In the genomic region with DNA sequence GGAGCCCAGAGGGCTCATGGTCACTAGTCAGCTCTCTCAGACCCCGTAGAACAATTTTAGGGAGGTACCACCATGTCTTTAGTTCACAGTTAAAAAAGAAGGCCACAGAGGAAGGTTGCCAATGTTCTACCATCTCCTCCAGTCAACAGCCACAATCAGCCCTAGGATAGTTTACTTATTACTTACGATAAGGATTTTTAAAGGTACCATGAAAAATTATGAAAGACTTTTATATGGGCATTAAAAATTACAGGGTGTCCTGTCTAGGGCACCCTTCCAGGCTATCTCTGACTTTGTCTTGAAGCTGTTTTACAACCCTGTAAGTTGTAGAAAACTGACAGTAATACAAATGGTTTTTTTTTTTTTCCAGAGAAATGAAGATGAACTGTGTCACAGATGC, we compare ENCODE assay signal across 24 cellular contexts. TPM values are rescaled to one million over a fixed set of nuclear protein-coding genes. Genes with fewer than 3 reads are reported as not detected.
DNase-seq lines count a peak whose midpoint lies in the region; ATAC-seq and TF ChIP-seq lines count a peak whose summit lies in the region.
"Had no signal": no experiment of that assay in that cellular context is flagged by ENCODE, and none has a peak within 500 bp of the region (broad histone marks: within the 10 kb centered on the region; RNA-seq: fewer than 3 reads in every experiment).

No MANE protein-coding gene starts in this region.

- no peaks in the 10 kb centered on the region for H3K27me3 Mint-ChIP-seq in CD8-positive, alpha-beta memory T cell
- H3K27me3 Mint-ChIP-seq in activated T-helper 17 cell treated with anti-CD3 and anti-CD28 coated beads, Interleukin-2, amount 50 U/mL, for 72 hours, result no peaks in the 10 kb centered on the region
- H3K27me3 Mint-ChIP-seq in natural killer cell (ENCODE audit: low read depth in 2 of 2), result no peaks in the 10 kb centered on the region

- no peak overlapping the region for H4K91ac ChIP-seq in neuronal stem cell (ENCODE audit: low read depth, low read length, poor library complexity)

- no peak overlapping the region for H2BK120ac ChIP-seq in neuronal stem cell (ENCODE audit: low read depth, low read length)

- H3K4me3 ChIP-seq in CD8-positive, alpha-beta memory T cell (ENCODE audit: low read length), result no peak overlapping the region
- H3K4me3 ChIP-seq in testis (no peak overlapping the region), neuronal stem cell (ENCODE audit: low read length in 2 of 2) (no peak overlapping the region)
- H3K4me3 ChIP-seq: hepatocyte, SK-N-MC had no signal

- no peak for DNase-seq in CD8-positive, alpha-beta memory T cell
- DNase-seq in natural killer cell (no peak), testis (no peak), foreskin melanocyte (no peak), neuronal stem cell (ENCODE audit: low spot score) (no peak)
- DNase-seq: activated CD4-positive, alpha-beta T cell treated with anti-CD3 and anti-CD28 coated beads, Interleukin-2, amount 50 U/mL, for 4 hours; activated naive CD4-positive, alpha-beta T cell treated with anti-CD3 and anti-CD28 coated beads for 36 hours; activated T-cell treated with anti-CD3 and anti-CD28 coated beads, Interleukin-2, amount 50 U/mL, for 1 hour; cerebellar nuclear complex; DND-41; erythroblast; foreskin fibroblast; HFFc6; NCI-H1694 treated with DMSO at 0.1 percent for 48 hours; nucleus accumbens; stimulated activated CD4-positive, alpha-beta T cell treated with anti-CD3 and anti-CD28 coated beads, Interleukin-12 subunit alpha, Interleukin-12 subunit beta, amount 100 ng/mL, for 4 hours; stimulated activated CD4-positive, alpha-beta T cell treated with anti-CD3 and anti-CD28 coated beads, Interleukin-4, amount 100 ng/mL, for 4 hours had no signal

- no peaks in the 10 kb centered on the region for H3K9me3 Mint-ChIP-seq in CD8-positive, alpha-beta memory T cell
- no peaks in the 10 kb centered on the region for H3K9me3 Mint-ChIP-seq in activated T-helper 17 cell treated with anti-CD3 and anti-CD28 coated beads, Interleukin-2, amount 50 U/mL, for 72 hours
- H3K9me3 Mint-ChIP-seq in natural killer cell, result no peaks in the 10 kb centered on the region
- H3K9me3 Mint-ChIP-seq: activated naive CD4-positive, alpha-beta T cell treated with anti-CD3 and anti-CD28 coated beads for 36 hours; HFFc6; WTC11 had no signal

- no peak overlapping the region for H3K23ac ChIP-seq in neuronal stem cell (ENCODE audit: low read depth, low read length, poor library complexity)

- peak overlapping the region; percentile 21 to 94 (median 72) for H3K27ac Mint-ChIP-seq in CD8-positive, alpha-beta memory T cell
- H3K27ac Mint-ChIP-seq in activated T-helper 17 cell treated with anti-CD3 and anti-CD28 coated beads, Interleukin-2, amount 50 U/mL, for 72 hours, result peak overlapping the region; percentile 66
- H3K27ac Mint-ChIP-seq in natural killer cell, result peak overlapping the region; percentile 85 to 92
- H3K27ac Mint-ChIP-seq: activated naive CD4-positive, alpha-beta T cell treated with anti-CD3 and anti-CD28 coated beads for 36 hours; HFFc6; WTC11 had no signal

- no peak overlapping the region for H3K4ac ChIP-seq in neuronal stem cell (ENCODE audit: low read length)

- POLR2A ChIA-PET in CD8-positive, alpha-beta memory T cell (lab: Charles Lee), result interaction anchor here (0.6 kb wide), 1 partner anchor 140 kb away, joined by 3 read pairs; no protein-coding TSS in a partner anchor

- CTCF ChIA-PET in CD8-positive, alpha-beta memory T cell (lab: Charles Lee), result interaction anchor here (1.6 to 10.8 kb wide), 2 partner anchors 10 to 68 kb away, joined by 5 to 200 read pairs; partner anchors contain the start of gene SH3BP5

- H3K36me3 ChIP-seq in CD8-positive, alpha-beta memory T cell (ENCODE audit: insufficient read depth, low read length), result peaks cover 18% of the 10 kb centered on the region
- no peaks in the 10 kb centered on the region for H3K36me3 ChIP-seq in testis (ENCODE audit: low read depth, missing control alignments)
- H3K36me3 ChIP-seq in neuronal stem cell (replicated peaks in 1 of 2; ENCODE audit: control insufficient read depth in 2 of 2, insufficient read depth in 2 of 2, low read length in 2 of 2), result peaks cover 0 to 14% of the 10 kb centered on the region in 2 donors

- no peak overlapping the region for H4K8ac ChIP-seq in neuronal stem cell (ENCODE audit: low read depth, low read length)

- no peak overlapping the region for H3K9ac ChIP-seq in neuronal stem cell (ENCODE audit: low read depth, low read length, poor library complexity)
- H3K9ac ChIP-seq: KMS-11 had no signal

- peaks cover 0 to 52% (median 10%) of the 10 kb centered on the region in 3 donors for H3K36me3 Mint-ChIP-seq in CD8-positive, alpha-beta memory T cell
- H3K36me3 Mint-ChIP-seq in activated T-helper 17 cell treated with anti-CD3 and anti-CD28 coated beads, Interleukin-2, amount 50 U/mL, for 72 hours (ENCODE audit: low read depth), result peaks cover 43% of the 10 kb centered on the region
- H3K36me3 Mint-ChIP-seq in natural killer cell, result peaks cover 11% of the 10 kb centered on the region

- no peak overlapping the region for H3K27ac ChIP-seq in CD8-positive, alpha-beta memory T cell (ENCODE audit: low read depth, low read length)
- H3K27ac ChIP-seq in testis (peak overlapping the region; percentile 40 to 74), neuronal stem cell (replicated peaks; ENCODE audit: low read length) (no peak overlapping the region)
- H3K27ac ChIP-seq: KMS-11, RWPE1, SK-N-MC had no signal

- no peaks in the 10 kb centered on the region for H3K9me3 ChIP-seq in CD8-positive, alpha-beta memory T cell (ENCODE audit: low read length)
- no peaks in the 10 kb centered on the region for H3K9me3 ChIP-seq in testis
- no peaks in the 10 kb centered on the region for H3K9me3 ChIP-seq in neuronal stem cell (replicated peaks in 1 of 2; ENCODE audit: control insufficient read depth in 2 of 2, insufficient read depth in 1 of 2, low read depth in 1 of 2, low read length in 2 of 2)

- no peak overlapping the region for H3K4me3 Mint-ChIP-seq in CD8-positive, alpha-beta memory T cell
- H3K4me3 Mint-ChIP-seq in activated T-helper 17 cell treated with anti-CD3 and anti-CD28 coated beads, Interleukin-2, amount 50 U/mL, for 72 hours, result no peak overlapping the region
- H3K4me3 Mint-ChIP-seq in natural killer cell, result no peak overlapping the region
- H3K4me3 Mint-ChIP-seq: activated naive CD4-positive, alpha-beta T cell treated with anti-CD3 and anti-CD28 coated beads for 36 hours; HFFc6; WTC11 had no signal

- no peak for ATAC-seq in activated T-helper 17 cell treated with anti-CD3 and anti-CD28 coated beads, Interleukin-2, amount 50 U/mL, for 72 hours (replicated peaks)
- ATAC-seq in natural killer cell (no peak), GM18498 (IDR thresholded peaks at IDR 0.05; ENCODE audit: unreplicated experiment) (no peak)
- ATAC-seq: WTC11 had no signal

- H3K4me1 ChIP-seq in CD8-positive, alpha-beta memory T cell (ENCODE audit: insufficient read depth, low read length), result peaks cover 37% of the 10 kb centered on the region
- H3K4me1 ChIP-seq in testis (peaks cover 33% of the 10 kb centered on the region), neuronal stem cell (ENCODE audit: control insufficient read depth in 2 of 2, insufficient read depth in 1 of 2, low read depth in 1 of 2, low read length in 2 of 2) (no peaks in the 10 kb centered on the region)

- H2AFZ ChIP-seq in neuronal stem cell (ENCODE audit: low read length), result no peak overlapping the region
- H2AFZ ChIP-seq: hepatocyte had no signal

- TF ChIP-seq POLR2A in testis (IDR thresholded peaks at IDR 0.05), result no peak

- intact Hi-C loops in natural killer cell (cut with micrococcal nuclease), result no loop called here
- intact Hi-C loops in testis (cut with DNase I; ENCODE audit: low total_unique reads), result loop anchor here (10.0 kb wide), 1 partner anchor 111 kb away; no protein-coding TSS in a partner anchor

- H3K4me2 ChIP-seq in neuronal stem cell (ENCODE audit: insufficient read depth, low read length, poor library complexity, severe bottlenecking), result no peak overlapping the region
- H3K4me2 ChIP-seq: hepatocyte, KMS-11 had no signal

- no peaks in the 10 kb centered on the region for H3K79me1 ChIP-seq in neuronal stem cell (ENCODE audit: low read depth, low read length)

- peaks cover 44 to 72% (median 66%) of the 10 kb centered on the region in 3 donors for H3K4me1 Mint-ChIP-seq in CD8-positive, alpha-beta memory T cell
- peaks cover 18% of the 10 kb centered on the region for H3K4me1 Mint-ChIP-seq in activated T-helper 17 cell treated with anti-CD3 and anti-CD28 coated beads, Interleukin-2, amount 50 U/mL, for 72 hours
- H3K4me1 Mint-ChIP-seq in natural killer cell, result peaks cover 84 to 86% of the 10 kb centered on the region in 2 donors
- H3K4me1 Mint-ChIP-seq: WTC11 had no signal

- no peaks in the 10 kb centered on the region for H3K27me3 ChIP-seq in CD8-positive, alpha-beta memory T cell (ENCODE audit: insufficient read depth, low read length, poor library complexity, severe bottlenecking)
- H3K27me3 ChIP-seq in testis (no peaks in the 10 kb centered on the region), neuronal stem cell (ENCODE audit: control insufficient read depth in 3 of 3, insufficient read depth in 3 of 3, low read depth in 1 of 3, low read length in 3 of 3) (no peaks in the 10 kb centered on the region)
- H3K27me3 ChIP-seq: hepatocyte had no signal

- WGBS in testis, 2 donors, result 42 to 59% methylated on average over 2 of the region's 2 CpGs
- no CpG with 5 or more reads among the region's 2 CpGs for WGBS in neuronal stem cell (ENCODE audit: extremely low coverage in 2 of 2, insufficient read length in 2 of 2, insufficient replicate concordance in 1 of 2), 2 donors

- H2AK5ac ChIP-seq in neuronal stem cell (ENCODE audit: low read depth, low read length), result no peak overlapping the region

- TF ChIP-seq CTCF in natural killer cell (IDR thresholded peaks at IDR 0.05), result no peak
- TF ChIP-seq CTCF in testis (IDR thresholded peaks at IDR 0.05), result no peak

- H2BK5ac ChIP-seq in neuronal stem cell (ENCODE audit: low read length), result no peak overlapping the region

- H2BK12ac ChIP-seq in neuronal stem cell (ENCODE audit: low read length), result no peak overlapping the region

- H3K18ac ChIP-seq in neuronal stem cell (ENCODE audit: low read length), result no peak overlapping the region

- no peak overlapping the region for H2BK15ac ChIP-seq in neuronal stem cell (ENCODE audit: low read length)

- no peak overlapping the region for H3K14ac ChIP-seq in neuronal stem cell (ENCODE audit: low read length)

RNA-seq across cellular contexts. Expression of gene CAPN7, which starts 57.9 kb away (rescaled TPM):
- total RNA-seq in CD8-positive, alpha-beta memory T cell, result 10 to 100 TPM; 33.1 to 36.1 TPM
- 32.4 TPM for polyA plus RNA-seq in CD8-positive, alpha-beta memory T cell
- 10 to 100 TPM; 32.3 to 38.9 TPM for total RNA-seq in activated T-helper 17 cell treated with anti-CD3 and anti-CD28 coated beads, Interleukin-2, amount 50 U/mL, for 72 hours
- 10 to 100 TPM; 35.3 to 59.9 (median 52.8) TPM for total RNA-seq in natural killer cell
- 10 to 100 TPM; 79.3 to 94.7 TPM for total RNA-seq in testis
- 31.0 TPM for polyA plus RNA-seq in testis (ENCODE audit: insufficient read depth, low read depth, low replicate concordance)
- 19.2 TPM for polyA plus RNA-seq in neuronal stem cell (2013, experiment 1 of 2)
- polyA plus RNA-seq in neuronal stem cell (2013, experiment 2 of 2), result 19.6 TPM

Comparison
In these comparisons a context has a peak if more than half of its experiments do, and no peak if none do; other contexts are left out.
1. H3K27ac ChIP-seq: peak in testis (2 of 2); none in CD8-positive, alpha-beta memory T cell (single experiment) and neuronal stem cell (single experiment).
2. Peak in every context shown above with its lines, with median percentiles within 50 percentile points of each other: H3K27ac Mint-ChIP-seq.